Comparison of ENCODE assay signal across 26 cellular contexts in the genomic region with DNA sequence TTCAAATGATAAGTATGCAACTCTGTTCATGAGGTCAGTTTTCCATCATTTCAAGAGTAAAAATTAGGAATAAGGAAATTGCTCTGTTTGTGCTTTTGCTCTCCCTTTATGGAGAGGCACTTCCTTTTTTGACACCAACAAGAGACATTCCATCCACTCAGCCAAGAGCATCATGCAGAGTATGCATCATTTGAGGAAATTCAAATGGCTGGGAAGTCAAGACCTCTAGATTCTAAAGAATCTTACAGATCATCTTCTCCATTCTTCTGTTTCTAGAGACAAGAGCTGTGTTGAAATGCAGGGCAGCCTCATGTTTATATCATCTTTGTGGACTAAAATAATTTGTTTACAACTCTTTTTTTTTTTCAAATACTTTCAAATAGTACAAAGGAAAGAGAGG.
"Had no signal": no experiment of that assay in that cellular context is flagged by ENCODE, and none has a peak within 500 bp of the region (broad histone marks: within the 10 kb centered on the region; RNA-seq: fewer than 3 reads in every experiment).

No MANE protein-coding gene starts in this region.

- H3K9ac ChIP-seq: SK-N-SH had no signal

- H3K4me1 ChIP-seq: adrenal gland, breast epithelium, Peyer's patch, SJCRH30 had no signal

- H3K27me3 ChIP-seq: adrenal gland, breast epithelium, Peyer's patch, SJCRH30 had no signal

- H3K4me2 ChIP-seq: SK-N-SH had no signal

- DNase-seq: activated CD4-positive, alpha-beta T cell treated with anti-CD3 and anti-CD28 coated beads for 36 hours; activated CD4-positive, CD25-positive, alpha-beta regulatory T cell; activated CD8-positive, alpha-beta memory T cell treated with anti-CD3 and anti-CD28 coated beads, Interleukin-2, amount 50 U/mL, for 4 hours; activated CD8-positive, alpha-beta T cell treated with anti-CD3 and anti-CD28 coated beads for 36 hours; activated gamma-delta T cell treated with Interleukin-2 at 50 U/mL for 16 hours; activated naive CD4-positive, alpha-beta T cell treated with anti-CD3 and anti-CD28 coated beads, Interleukin-2, amount 10 ng/mL, durations not matched to agents 7 days and 5 days; activated naive CD8-positive, alpha-beta T cell treated with anti-CD3 and anti-CD28 coated beads for 36 hours; activated T-cell treated with anti-CD3 and anti-CD28 coated beads, Interleukin-2, amount 50 U/mL, for 72 hours; adrenal gland; anterior cingulate cortex; caudate nucleus; KG1; MV-4-11; NCI-H1105; NCI-H1436; NCI-H187; NCI-H2081; NCI-H510A treated with DMSO at 0.1 percent for 48 hours; Peyer's patch; Right ventricle myocardium superior; SJCRH30; SK-N-SH; T-helper 1 cell had no signal

- H3K4me3 ChIP-seq: adrenal gland, breast epithelium, Peyer's patch, SJCRH30 had no signal

- H3K27ac ChIP-seq: adrenal gland, breast epithelium, Peyer's patch, RWPE1, SJCRH30, VCaP had no signal

- H3K36me3 ChIP-seq: adrenal gland, breast epithelium, Peyer's patch, SJCRH30 had no signal

- H3K9me3 ChIP-seq: adrenal gland, breast epithelium, Peyer's patch, SJCRH30, SK-N-SH had no signal
